ENCODE assay signal across 1 cellular context in the genomic region with DNA sequence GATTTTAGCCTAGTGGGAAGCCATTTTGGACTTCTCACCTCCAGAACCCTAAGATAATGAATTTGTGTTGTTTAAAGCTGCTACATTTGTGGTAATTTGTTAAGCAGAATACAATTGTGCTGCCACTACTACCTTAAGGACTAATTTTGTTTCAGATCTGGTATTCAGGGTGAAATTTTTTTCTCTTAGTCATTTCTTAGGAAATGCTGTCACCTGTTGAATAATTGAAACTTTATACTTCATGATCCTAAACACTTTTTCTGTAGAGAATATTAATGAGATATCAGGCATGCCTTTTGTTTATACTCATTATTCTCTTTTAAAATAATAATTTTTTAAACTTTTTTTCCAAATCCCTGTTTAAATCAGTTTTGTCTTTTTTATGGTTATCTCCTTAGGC.
TF ChIP-seq lines count a peak whose summit lies in the region.

No MANE protein-coding gene starts in this region.

TF ChIP-seq in Ishikawa, 13 proteins besides CTCF, POLR2A, EP300 and RAD21 (continued from another document):
- TF ChIP-seq, protein P1, sequence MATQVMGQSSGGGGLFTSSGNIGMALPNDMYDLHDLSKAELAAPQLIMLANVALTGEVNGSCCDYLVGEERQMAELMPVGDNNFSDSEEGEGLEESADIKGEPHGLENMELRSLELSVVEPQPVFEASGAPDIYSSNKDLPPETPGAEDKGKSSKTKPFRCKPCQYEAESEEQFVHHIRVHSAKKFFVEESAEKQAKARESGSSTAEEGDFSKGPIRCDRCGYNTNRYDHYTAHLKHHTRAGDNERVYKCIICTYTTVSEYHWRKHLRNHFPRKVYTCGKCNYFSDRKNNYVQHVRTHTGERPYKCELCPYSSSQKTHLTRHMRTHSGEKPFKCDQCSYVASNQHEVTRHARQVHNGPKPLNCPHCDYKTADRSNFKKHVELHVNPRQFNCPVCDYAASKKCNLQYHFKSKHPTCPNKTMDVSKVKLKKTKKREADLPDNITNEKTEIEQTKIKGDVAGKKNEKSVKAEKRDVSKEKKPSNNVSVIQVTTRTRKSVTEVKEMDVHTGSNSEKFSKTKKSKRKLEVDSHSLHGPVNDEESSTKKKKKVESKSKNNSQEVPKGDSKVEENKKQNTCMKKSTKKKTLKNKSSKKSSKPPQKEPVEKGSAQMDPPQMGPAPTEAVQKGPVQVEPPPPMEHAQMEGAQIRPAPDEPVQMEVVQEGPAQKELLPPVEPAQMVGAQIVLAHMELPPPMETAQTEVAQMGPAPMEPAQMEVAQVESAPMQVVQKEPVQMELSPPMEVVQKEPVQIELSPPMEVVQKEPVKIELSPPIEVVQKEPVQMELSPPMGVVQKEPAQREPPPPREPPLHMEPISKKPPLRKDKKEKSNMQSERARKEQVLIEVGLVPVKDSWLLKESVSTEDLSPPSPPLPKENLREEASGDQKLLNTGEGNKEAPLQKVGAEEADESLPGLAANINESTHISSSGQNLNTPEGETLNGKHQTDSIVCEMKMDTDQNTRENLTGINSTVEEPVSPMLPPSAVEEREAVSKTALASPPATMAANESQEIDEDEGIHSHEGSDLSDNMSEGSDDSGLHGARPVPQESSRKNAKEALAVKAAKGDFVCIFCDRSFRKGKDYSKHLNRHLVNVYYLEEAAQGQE (IDR thresholded peaks at IDR 0.05; ENCODE audit: low read depth), result no peak
- TF ChIP-seq, protein P2, sequence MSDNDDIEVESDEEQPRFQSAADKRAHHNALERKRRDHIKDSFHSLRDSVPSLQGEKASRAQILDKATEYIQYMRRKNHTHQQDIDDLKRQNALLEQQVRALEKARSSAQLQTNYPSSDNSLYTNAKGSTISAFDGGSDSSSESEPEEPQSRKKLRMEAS (IDR thresholded peaks at IDR 0.05), result no peak
